In the genomic region with DNA sequence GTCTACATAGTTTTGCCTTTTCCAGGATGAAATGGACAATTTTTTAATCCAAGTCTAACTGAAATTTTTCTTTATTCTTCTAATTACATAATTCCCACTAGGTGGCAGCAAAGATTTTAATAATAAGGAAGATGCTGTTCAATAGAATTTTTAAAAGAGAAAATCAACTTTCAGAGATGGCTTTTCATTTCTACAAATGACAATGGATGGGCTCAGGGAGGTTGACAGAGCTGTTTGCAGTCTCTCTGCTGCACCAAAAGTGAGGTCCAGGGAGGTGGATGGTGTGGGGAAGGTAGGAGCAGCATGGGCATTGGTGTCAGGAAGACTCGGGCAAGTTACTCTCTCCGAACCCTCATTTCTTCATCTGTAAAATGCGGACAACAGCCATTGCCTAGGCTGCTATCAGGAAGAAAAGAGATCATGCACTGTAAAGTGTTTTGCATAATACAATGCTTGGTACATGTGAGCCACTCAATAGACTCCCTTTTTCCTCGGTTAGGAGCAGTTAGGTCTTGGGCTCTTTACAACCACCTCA, we compare ENCODE assay signal across 8 cellular contexts.
DNase-seq lines count a peak whose midpoint lies in the region.

No MANE protein-coding gene starts in this region.

- H3K23ac ChIP-seq in mesendoderm (ENCODE audit: low read length): no peak overlapping the region

- peaks cover 22% of the 10 kb centered on the region for H3K4me1 Mint-ChIP-seq in T-helper 2 cell treated with Interferon-gamma antibody and Interleukin-4, amounts not matched to agents 5 μg/mL and 100 μg/mL, for 36 hours (ENCODE audit: low read depth)
- H3K4me1 Mint-ChIP-seq in activated CD4-positive, alpha-beta T cell treated with anti-CD3 and anti-CD28 coated beads, Interleukin-2, amount 10 ng/mL, durations not matched to agents 24 days and 14 days: peaks cover 18% of the 10 kb centered on the region

- intact Hi-C loops in activated CD4-positive, alpha-beta T cell treated with anti-CD3 and anti-CD28 coated beads, Interleukin-2, amount 10 ng/mL, durations not matched to agents 24 days and 14 days (cut with micrococcal nuclease): loop anchor here (1.0 to 5.0 kb wide), 4 partner anchors 80 to 576 kb away; no protein-coding TSS in a partner anchor

- H3K9ac ChIP-seq in mesendoderm (ENCODE audit: low read length): no peak overlapping the region

- no CpG with 5 or more reads among the region's 4 CpGs for WGBS in mesendoderm (ENCODE audit: extremely low coverage, insufficient coverage, low lambda C conversion rate)

- no peak overlapping the region for H3K4ac ChIP-seq in mesendoderm (ENCODE audit: low read depth, low read length)

- no peak overlapping the region for H3K18ac ChIP-seq in mesendoderm (ENCODE audit: low read length)

- H3K56ac ChIP-seq in mesendoderm (ENCODE audit: low read length): no peak overlapping the region

- no peaks in the 10 kb centered on the region for H3K79me1 ChIP-seq in mesendoderm (ENCODE audit: low read length)

- H4K8ac ChIP-seq in mesendoderm (ENCODE audit: low read depth, low read length): no peak overlapping the region

- no peaks in the 10 kb centered on the region for H3K36me3 Mint-ChIP-seq in T-helper 2 cell treated with Interferon-gamma antibody and Interleukin-4, amounts not matched to agents 5 μg/mL and 100 μg/mL, for 36 hours (ENCODE audit: low read depth)
- H3K36me3 Mint-ChIP-seq in activated CD4-positive, alpha-beta T cell treated with anti-CD3 and anti-CD28 coated beads, Interleukin-2, amount 10 ng/mL, durations not matched to agents 24 days and 14 days (ENCODE audit: low read depth): no peaks in the 10 kb centered on the region

- no peaks in the 10 kb centered on the region for H3K79me2 ChIP-seq in mesendoderm (ENCODE audit: control insufficient read depth, insufficient read depth, low read length)

- no peak overlapping the region for H3K4me2 ChIP-seq in mesendoderm (ENCODE audit: low read length)

- H2BK5ac ChIP-seq in mesendoderm (ENCODE audit: low read length): no peak overlapping the region

- no peak overlapping the region for H3K27ac ChIP-seq in mesendoderm (ENCODE audit: low read depth, low read length)

- H3K27me3 Mint-ChIP-seq in T-helper 2 cell treated with Interferon-gamma antibody and Interleukin-4, amounts not matched to agents 5 μg/mL and 100 μg/mL, for 36 hours (ENCODE audit: low read depth): peaks cover 2% of the 10 kb centered on the region
- peaks cover 2% of the 10 kb centered on the region for H3K27me3 Mint-ChIP-seq in activated CD4-positive, alpha-beta T cell treated with anti-CD3 and anti-CD28 coated beads, Interleukin-2, amount 10 ng/mL, durations not matched to agents 24 days and 14 days

- no peak overlapping the region for H2AK5ac ChIP-seq in mesendoderm (ENCODE audit: low read length)

- H3K4me1 ChIP-seq in mesendoderm (ENCODE audit: control insufficient read depth, low read depth, low read length): no peaks in the 10 kb centered on the region

- no peak overlapping the region for H4K5ac ChIP-seq in mesendoderm (ENCODE audit: low read length)

- no peaks in the 10 kb centered on the region for H3K36me3 ChIP-seq in mesendoderm (ENCODE audit: control insufficient read depth, insufficient read depth, low read length)

- no peak overlapping the region for H3K4me3 ChIP-seq in mesendoderm (ENCODE audit: low read length)

- H2BK120ac ChIP-seq in mesendoderm (ENCODE audit: low read depth, low read length): no peak overlapping the region

- no peak overlapping the region for H2BK15ac ChIP-seq in mesendoderm (replicated peaks; ENCODE audit: low read depth)

- no peaks in the 10 kb centered on the region for H3K27me3 ChIP-seq in mesendoderm (ENCODE audit: insufficient read depth, low read length, poor library complexity)

- H3K4me3 Mint-ChIP-seq in T-helper 2 cell treated with Interferon-gamma antibody and Interleukin-4, amounts not matched to agents 5 μg/mL and 100 μg/mL, for 36 hours: no peak overlapping the region
- no peak overlapping the region for H3K4me3 Mint-ChIP-seq in activated CD4-positive, alpha-beta T cell treated with anti-CD3 and anti-CD28 coated beads, Interleukin-2, amount 10 ng/mL, durations not matched to agents 24 days and 14 days

- peak in 2 of 3 experiments; percentile 41 to 44 for DNase-seq in NCI-H1417 (lab: John Stamatoyannopoulos, UW)
- DNase-seq in NCI-H1417 treated with DMSO at 0.1 percent for 48 hours (lab: John Stamatoyannopoulos, UW): no peak
- DNase-seq in NCI-H345 (lab: John Stamatoyannopoulos, UW): peak; percentile 83
- peak; percentile 49 for DNase-seq in cerebellum (ENCODE audit: low spot score)
- peak; percentile 8 for DNase-seq in mesendoderm
- no peak for DNase-seq in T-helper 2 cell treated with Interferon-gamma antibody and Interleukin-4, amounts not matched to agents 5 μg/mL and 100 μg/mL, for 36 hours (ENCODE audit: low spot score)
- DNase-seq in GOT3 (lab: John Stamatoyannopoulos, UW): no peak
- DNase-seq in activated CD4-positive, alpha-beta T cell treated with anti-CD3 and anti-CD28 coated beads, Interleukin-2, amount 10 ng/mL, durations not matched to agents 24 days and 14 days: no peak

- H3K27ac Mint-ChIP-seq in T-helper 2 cell treated with Interferon-gamma antibody and Interleukin-4, amounts not matched to agents 5 μg/mL and 100 μg/mL, for 36 hours: no peak overlapping the region
- H3K27ac Mint-ChIP-seq in activated CD4-positive, alpha-beta T cell treated with anti-CD3 and anti-CD28 coated beads, Interleukin-2, amount 10 ng/mL, durations not matched to agents 24 days and 14 days: no peak overlapping the region

- H3K9me3 Mint-ChIP-seq in T-helper 2 cell treated with Interferon-gamma antibody and Interleukin-4, amounts not matched to agents 5 μg/mL and 100 μg/mL, for 36 hours: no peaks in the 10 kb centered on the region
- no peaks in the 10 kb centered on the region for H3K9me3 Mint-ChIP-seq in activated CD4-positive, alpha-beta T cell treated with anti-CD3 and anti-CD28 coated beads, Interleukin-2, amount 10 ng/mL, durations not matched to agents 24 days and 14 days

Comparison
In these comparisons a context has a peak if more than half of its experiments do, and no peak if none do; other contexts are left out.
1. DNase-seq: peak in NCI-H1417 (2 of 3), NCI-H345 (single experiment), cerebellum (single experiment) and mesendoderm (single experiment); none in NCI-H1417 treated with DMSO at 0.1 percent for 48 hours (single experiment), T-helper 2 cell treated with Interferon-gamma antibody and Interleukin-4, amounts not matched to agents 5 μg/mL and 100 μg/mL, for 36 hours (single experiment), GOT3 (single experiment) and activated CD4-positive, alpha-beta T cell treated with anti-CD3 and anti-CD28 coated beads, Interleukin-2, amount 10 ng/mL, durations not matched to agents 24 days and 14 days (single experiment).